Comparison of ENCODE assay signal across 1 cellular context in genomic region chr5:170483701-170484458, GRCh38.
TF ChIP-seq lines count a peak whose summit lies in the region.

No MANE protein-coding gene starts in this region.

TF ChIP-seq in HCT116, 20 proteins besides CTCF, POLR2A, EP300 and RAD21 (continued from another document):
- TF ChIP-seq ZBTB33 (IDR thresholded peaks at IDR 0.05; ENCODE audit: extremely low read depth, insufficient replicate concordance, low read length) (no peak), FOSL1 (IDR thresholded peaks at IDR 0.05; ENCODE audit: low read depth) (no peak)
